Comparison of ENCODE assay signal across 25 cellular contexts in the genomic region with DNA sequence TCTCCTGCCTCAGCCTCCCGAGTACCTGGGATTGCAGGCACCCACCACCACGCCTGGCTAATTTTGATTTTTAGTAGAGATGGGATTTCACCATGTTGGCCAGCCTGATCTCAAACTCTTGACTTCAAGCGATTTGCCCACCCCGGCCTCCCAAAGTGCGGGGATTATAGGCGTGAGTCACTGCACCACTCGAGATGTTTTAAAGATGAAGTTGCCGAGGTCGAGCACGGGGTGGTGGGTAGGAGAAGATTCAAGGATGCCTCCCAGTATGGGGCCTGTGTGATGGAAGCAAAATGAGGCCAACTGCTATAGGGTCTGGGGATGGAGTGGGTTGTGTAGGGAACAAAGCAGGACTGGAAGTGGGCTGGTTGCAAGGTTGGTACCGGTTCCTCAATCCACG.
"Had no signal": no experiment of that assay in that cellular context is flagged by ENCODE, and none has a peak within 500 bp of the region (broad histone marks: within the 10 kb centered on the region; RNA-seq: fewer than 3 reads in every experiment).

No MANE protein-coding gene starts in this region.

- DNase-seq: cortex of kidney; effector memory CD8-positive, alpha-beta T cell; erythroblast; esophagus squamous epithelium; foreskin melanocyte; glutamatergic neuron; heart right ventricle; hippocampal formation; left cardiac atrium; left lung; mesenchymal stem cell; midbrain; naive thymus-derived CD4-positive, alpha-beta T cell; nephron progenitor cell; pancreas; right lobe of liver; small intestine; stimulated activated CD4-positive, alpha-beta T cell treated with anti-CD3 and anti-CD28 coated beads, Interleukin-15, amount 100 ng/mL, for 24 hours; stimulated activated CD4-positive, alpha-beta T cell treated with anti-CD3 and anti-CD28 coated beads, Interleukin-2, amount 100 ng/mL, for 48 hours; stimulated activated naive CD4-positive, alpha-beta T cell treated with Interleukin-2 at 50 U/mL for 16 hours; stomach; thyroid gland; trophoblast cell had no signal

- H3K9me3 Mint-ChIP-seq: nephron progenitor cell had no signal

- H3K4me3 Mint-ChIP-seq: effector memory CD8-positive, alpha-beta T cell; naive thymus-derived CD4-positive, alpha-beta T cell; nephron progenitor cell had no signal

- ATAC-seq: effector memory CD8-positive, alpha-beta T cell; heart right ventricle; left cardiac atrium; left lung; naive thymus-derived CD4-positive, alpha-beta T cell; pancreas; right lobe of liver had no signal

- H3K27ac Mint-ChIP-seq: effector memory CD8-positive, alpha-beta T cell; naive thymus-derived CD4-positive, alpha-beta T cell; nephron progenitor cell had no signal

- H3K4me1 Mint-ChIP-seq: naive thymus-derived CD4-positive, alpha-beta T cell had no signal

- FAIRE-seq: endometrium, islet of Langerhans, pancreas, small intestine had no signal
